ENCODE assay signal across 19 cellular contexts in genomic region chr6:169106176-169106575, GRCh38.
DNase-seq lines count a peak whose midpoint lies in the region; ATAC-seq, FAIRE-seq and TF ChIP-seq lines count a peak whose summit lies in the region.
"Had no signal": no experiment of that assay in that cellular context is flagged by ENCODE, and none has a peak within 500 bp of the region (broad histone marks: within the 10 kb centered on the region; RNA-seq: fewer than 3 reads in every experiment).

No MANE protein-coding gene starts in this region.

- ATAC-seq in foreskin keratinocyte: peak; percentile 55
- ATAC-seq: Panc1 had no signal

- no peak for TF ChIP-seq CTCF in astrocyte (IDR thresholded peaks at IDR 0.05; ENCODE audit: insufficient read depth, low read depth, low read length)
- no peak for TF ChIP-seq CTCF in foreskin keratinocyte (conservative IDR thresholded peaks at IDR 0.05)
- TF ChIP-seq CTCF in testis (IDR thresholded peaks at IDR 0.05): no peak

- H3K4me1 ChIP-seq in astrocyte (ENCODE audit: insufficient read depth, low read length) (peaks cover 5% of the 10 kb centered on the region), foreskin keratinocyte (no peaks in the 10 kb centered on the region), testis (no peaks in the 10 kb centered on the region)

- intact Hi-C loops in testis (cut with DNase I; ENCODE audit: low total_unique reads): no loop called here

- H3K27ac Mint-ChIP-seq in astrocyte (ENCODE audit: unreplicated experiment): no peak overlapping the region
- H3K27ac Mint-ChIP-seq: CD4-positive, alpha-beta memory T cell had no signal

- H3K27ac ChIP-seq in astrocyte (ENCODE audit: low read depth, low read length) (no peak overlapping the region), foreskin keratinocyte (no peak overlapping the region), testis (no peak overlapping the region)

- H3K27me3 ChIP-seq in astrocyte (ENCODE audit: insufficient read depth, low read length) (no peaks in the 10 kb centered on the region), foreskin keratinocyte (no peaks in the 10 kb centered on the region), testis (no peaks in the 10 kb centered on the region)

- no peak for FAIRE-seq in astrocyte (lab: Jason Lieb, UNC)
- no peak for FAIRE-seq in urothelium cell line (lab: Jason Lieb, UNC)
- FAIRE-seq: GM12891, GM18507 had no signal

- no peak overlapping the region for H3K4me3 ChIP-seq in astrocyte (ENCODE audit: insufficient read depth, low read depth, low read length)
- H3K4me3 ChIP-seq in testis: no peak overlapping the region

- H3K9me3 Mint-ChIP-seq in astrocyte (ENCODE audit: unreplicated experiment): peaks cover 15% of the 10 kb centered on the region

- TF ChIP-seq POLR2A in testis (IDR thresholded peaks at IDR 0.05): no peak

- no peak overlapping the region for H3K9ac ChIP-seq in astrocyte (ENCODE audit: low read length)

- no peaks in the 10 kb centered on the region for H3K79me2 ChIP-seq in astrocyte (ENCODE audit: insufficient read depth, low read length)

- 73 to 89% methylated on average over 2 of the region's 2 CpGs for WGBS in testis, 2 donors

- peak overlapping the region; percentile 29 for H3K4me2 ChIP-seq in astrocyte (ENCODE audit: low read length)

- H2AFZ ChIP-seq in astrocyte (ENCODE audit: low read depth, low read length): no peak overlapping the region

- H3K4me3 Mint-ChIP-seq in astrocyte (ENCODE audit: unreplicated experiment): no peak overlapping the region
- H3K4me3 Mint-ChIP-seq: CD4-positive, alpha-beta memory T cell had no signal

- peaks cover 2% of the 10 kb centered on the region for H3K4me1 Mint-ChIP-seq in astrocyte (ENCODE audit: low read depth, unreplicated experiment)
- H3K4me1 Mint-ChIP-seq: CD4-positive, alpha-beta memory T cell had no signal

- DNase-seq in M059J (ENCODE audit: low read depth) (peak; percentile 57), astrocyte (ENCODE audit: low read depth) (peak; percentile 72), foreskin keratinocyte (peak in 1 of 2 donors; percentile 22), urothelium cell line (ENCODE audit: low spot score) (peak; percentile 16), NCI-H187 (lab: John Stamatoyannopoulos, UW) (no peak), testis (no peak)
- DNase-seq in activated CD8-positive, alpha-beta memory T cell treated with anti-CD3 and anti-CD28 coated beads, Interleukin-2, amount 50 U/mL, for 48 hours: no peak
- no peak for DNase-seq in activated T-cell treated with anti-CD3 and anti-CD28 coated beads, Interleukin-2, amount 50 U/mL, for 48 hours
- DNase-seq: CD4-positive, alpha-beta memory T cell; DMS79; GDM1; KBM-7; NCI-H1436; NCI-H2029 treated with DMSO at 0.1 percent for 48 hours; NCI-H524; Right ventricle myocardium superior had no signal

- H3K36me3 Mint-ChIP-seq in astrocyte (ENCODE audit: low read depth, unreplicated experiment): no peaks in the 10 kb centered on the region
- H3K36me3 Mint-ChIP-seq: CD4-positive, alpha-beta memory T cell had no signal

- H4K20me1 ChIP-seq in astrocyte (ENCODE audit: insufficient read depth, low read length): no peaks in the 10 kb centered on the region

- peaks cover 2% of the 10 kb centered on the region for H3K27me3 Mint-ChIP-seq in astrocyte (ENCODE audit: low read depth, unreplicated experiment)

- H3K36me3 ChIP-seq in astrocyte (ENCODE audit: insufficient read depth, low read length) (no peaks in the 10 kb centered on the region), testis (ENCODE audit: low read depth, missing control alignments) (no peaks in the 10 kb centered on the region)

- no peaks in the 10 kb centered on the region for H3K9me3 ChIP-seq in astrocyte (ENCODE audit: insufficient read depth, low read depth, low read length)
- H3K9me3 ChIP-seq in testis: no peaks in the 10 kb centered on the region

Comparison
In these comparisons a context has a peak if more than half of its experiments do, and no peak if none do; other contexts are left out.
1. DNase-seq: peak in M059J (single experiment), astrocyte (single experiment) and urothelium cell line (single experiment); none in activated CD8-positive, alpha-beta memory T cell treated with anti-CD3 and anti-CD28 coated beads, Interleukin-2, amount 50 U/mL, for 48 hours (single experiment), NCI-H187 (0 of 2), activated T-cell treated with anti-CD3 and anti-CD28 coated beads, Interleukin-2, amount 50 U/mL, for 48 hours (0 of 2) and testis (single experiment).